Comparison of ENCODE assay signal across 9 cellular contexts in the genomic region with DNA sequence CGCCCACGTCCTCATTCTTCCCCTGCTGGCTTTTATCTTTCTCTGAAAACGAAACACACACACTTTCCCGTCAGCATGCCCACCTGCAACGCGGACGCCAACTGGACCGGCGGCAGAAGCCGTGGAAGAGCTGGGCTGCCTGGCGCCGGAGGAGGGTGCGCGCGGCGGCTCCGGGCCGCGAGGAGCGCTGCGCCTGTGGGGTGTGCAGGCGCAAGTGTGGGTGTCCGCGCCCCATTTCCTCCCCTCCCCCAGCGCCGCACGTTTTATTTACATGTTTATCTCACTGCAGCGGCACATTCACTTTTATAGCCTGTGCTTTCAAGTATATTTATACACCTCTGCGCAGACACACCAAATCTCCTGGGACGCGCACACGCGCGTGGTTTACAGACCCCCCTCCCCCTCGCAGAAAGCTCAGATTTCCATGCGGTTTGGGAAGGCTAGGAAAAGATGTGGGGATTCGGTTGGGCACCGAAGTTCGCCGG. TPM values are rescaled to one million over a fixed set of nuclear protein-coding genes. Genes with fewer than 3 reads are reported as not detected.
A peak's percentile ranks its signal among the peaks of the same experiment; 100 is the strongest.
DNase-seq lines count a peak whose midpoint lies in the region; ATAC-seq and TF ChIP-seq lines count a peak whose summit lies in the region.
"Had no signal": no experiment of that assay in that cellular context is flagged by ENCODE, and none has a peak within 500 bp of the region (broad histone marks: within the 10 kb centered on the region; RNA-seq: fewer than 3 reads in every experiment).

No MANE protein-coding gene starts in this region.

- H3K4me3 ChIP-seq in iPS-18c (ENCODE audit: insufficient read depth, low read depth, low read length), result peak overlapping the region; percentile 56
- H3K4me3 ChIP-seq in suprapubic skin, result peak overlapping the region; percentile 54

- H3K4me1 Mint-ChIP-seq in T-cell, result peaks cover 36 to 50% (median 46%) of the 10 kb centered on the region in 3 donors

- H3K27ac Mint-ChIP-seq in activated naive CD4-positive, alpha-beta T cell treated with anti-CD3 and anti-CD28 coated beads, Interleukin-2, amount 50 U/mL, for 72 hours, result peak overlapping the region in 1 of 2 donors; percentile 9
- H3K27ac Mint-ChIP-seq in T-cell, result no peak overlapping the region

- no peak for TF ChIP-seq CTCF in suprapubic skin (IDR thresholded peaks at IDR 0.05)
- no peak for TF ChIP-seq CTCF in GM20000 (IDR thresholded peaks at IDR 0.05; ENCODE audit: extremely low read depth, missing control alignments)

- peak overlapping the region; percentile 21 to 71 (median 45) for H3K4me3 Mint-ChIP-seq in T-cell

- H3K9me3 Mint-ChIP-seq in activated naive CD4-positive, alpha-beta T cell treated with anti-CD3 and anti-CD28 coated beads, Interleukin-2, amount 50 U/mL, for 72 hours, result peaks cover 6 to 14% of the 10 kb centered on the region in 2 donors
- H3K9me3 Mint-ChIP-seq in T-cell, result peaks cover 0 to 9% (median 0%) of the 10 kb centered on the region in 3 donors

- H3K9me3 ChIP-seq in iPS-18c (ENCODE audit: control insufficient read depth, insufficient read depth, low read length), result peaks cover 7% of the 10 kb centered on the region
- H3K9me3 ChIP-seq in suprapubic skin, result no peaks in the 10 kb centered on the region

- CTCF ChIA-PET in T-cell (lab: Charles Lee), result interaction anchor here in 1 of 2 donors (0.6 kb wide), 1 partner anchor 733 kb away, joined by 4 read pairs; no protein-coding TSS in a partner anchor

- no peak for TF ChIP-seq POLR2A in suprapubic skin (IDR thresholded peaks at IDR 0.05)

- peak; percentile 10 for DNase-seq in activated naive CD4-positive, alpha-beta T cell treated with anti-CD3 and anti-CD28 coated beads, Interleukin-2, amount 50 U/mL, for 16 hours
- DNase-seq in activated naive CD4-positive, alpha-beta T cell treated with anti-CD3 and anti-CD28 coated beads, Interleukin-2, amount 50 U/mL, for 72 hours (ENCODE audit: low spot score in 2 of 2), result no peak
- DNase-seq in T-cell, result no peak
- DNase-seq in suprapubic skin (ENCODE audit: low spot score in 2 of 2), result no peak
- no peak for DNase-seq in retina
- no peak for DNase-seq in GM20000 (ENCODE audit: low spot score)
- DNase-seq: activated CD4-positive, alpha-beta T cell treated with anti-CD3 and anti-CD28 coated beads, Interleukin-2, amount 50 U/mL, for 48 hours had no signal

- 49% methylated on average over 39 of the region's 40 CpGs for WGBS in suprapubic skin

- POLR2A ChIA-PET in T-cell (lab: Charles Lee), result no interaction called here

- H3K27me3 Mint-ChIP-seq in T-cell, result peaks cover 79 to 90% of the 10 kb centered on the region in 2 donors

- no peaks in the 10 kb centered on the region for H3K36me3 ChIP-seq in suprapubic skin

- ATAC-seq in activated naive CD4-positive, alpha-beta T cell treated with anti-CD3 and anti-CD28 coated beads, Interleukin-2, amount 50 U/mL, for 72 hours, result no peak
- ATAC-seq in T-cell (replicated peaks in 1 of 4), result no peak
- no peak for ATAC-seq in GM21515 (IDR thresholded peaks at IDR 0.05; ENCODE audit: unreplicated experiment)

- no peak overlapping the region for H3K27ac ChIP-seq in suprapubic skin

- no peak for TF ChIP-seq EP300 in suprapubic skin (IDR thresholded peaks at IDR 0.05)

- H3K27me3 ChIP-seq in suprapubic skin, result peaks cover 96% of the 10 kb centered on the region

- H3K4me1 ChIP-seq in suprapubic skin, result peaks cover 36% of the 10 kb centered on the region

- peaks cover 31 to 53% of the 10 kb centered on the region in 2 donors for H3K36me3 Mint-ChIP-seq in activated naive CD4-positive, alpha-beta T cell treated with anti-CD3 and anti-CD28 coated beads, Interleukin-2, amount 50 U/mL, for 72 hours
- no peaks in the 10 kb centered on the region for H3K36me3 Mint-ChIP-seq in T-cell

RNA-seq across cellular contexts. Expression of a gene that starts 1.5 kb away (rescaled TPM):
- not detected for total RNA-seq in activated naive CD4-positive, alpha-beta T cell treated with anti-CD3 and anti-CD28 coated beads, Interleukin-2, amount 50 U/mL, for 72 hours
- not detected for total RNA-seq in T-cell
- total RNA-seq in suprapubic skin, result 1 to 10 TPM in 3 of 4 donors, under 1 TPM in 1; 0.48 to 8.3 (median 4.1) TPM
